19 cellular contexts compared by ENCODE assay signal in genomic region chrY:7440786-7441535, GRCh38.
"Had no signal": no experiment of that assay in that cellular context is flagged by ENCODE, and none has a peak within 500 bp of the region (broad histone marks: within the 10 kb centered on the region; RNA-seq: fewer than 3 reads in every experiment).

No MANE protein-coding gene starts in this region.

- ATAC-seq: gastroesophageal sphincter; left lobe of liver; naive thymus-derived CD8-positive, alpha-beta T cell had no signal

- H3K4me1 Mint-ChIP-seq: naive thymus-derived CD8-positive, alpha-beta T cell had no signal

- H3K4me1 ChIP-seq: gastroesophageal sphincter, right atrium auricular region, suprapubic skin, thyroid gland had no signal

- H3K27me3 ChIP-seq: dorsolateral prefrontal cortex, gastroesophageal sphincter, hepatocyte, neutrophil, ovary, right atrium auricular region, sigmoid colon, suprapubic skin, thyroid gland had no signal

- DNase-seq: cortex of kidney; dorsolateral prefrontal cortex; effector CD8-positive, alpha-beta T cell; islet precursor cell; mammary epithelial cell; naive thymus-derived CD8-positive, alpha-beta T cell; ovary; sigmoid colon; small intestine; stimulated activated CD4-positive, alpha-beta T cell treated with anti-CD3 and anti-CD28 coated beads, Interleukin-12 subunit alpha, Interleukin-12 subunit beta, amount 100 ng/mL, for 4 hours; stimulated activated naive CD4-positive, alpha-beta T cell; thyroid gland had no signal

- H3K36me3 Mint-ChIP-seq: naive thymus-derived CD8-positive, alpha-beta T cell; type B pancreatic cell had no signal

- H3K27ac ChIP-seq: gastroesophageal sphincter, hepatocyte, neutrophil, ovary, right atrium auricular region, sigmoid colon, suprapubic skin, thyroid gland had no signal

- H3K9me3 Mint-ChIP-seq: naive thymus-derived CD8-positive, alpha-beta T cell; type B pancreatic cell had no signal

- H3K9me3 ChIP-seq: gastroesophageal sphincter, neutrophil, ovary, right atrium auricular region, sigmoid colon, suprapubic skin, thyroid gland had no signal

- H3K36me3 ChIP-seq: gastroesophageal sphincter, neutrophil, ovary, right atrium auricular region, sigmoid colon, suprapubic skin, thyroid gland had no signal

- H3K27ac Mint-ChIP-seq: naive thymus-derived CD8-positive, alpha-beta T cell; type B pancreatic cell had no signal

- H3K4me3 Mint-ChIP-seq: naive thymus-derived CD8-positive, alpha-beta T cell; type B pancreatic cell had no signal

- H3K4me3 ChIP-seq: dorsolateral prefrontal cortex, gastroesophageal sphincter, hepatocyte, ovary, right atrium auricular region, sigmoid colon, suprapubic skin, thyroid gland had no signal

- H3K27me3 Mint-ChIP-seq: type B pancreatic cell had no signal
